8 cellular contexts compared by ENCODE assay signal in genomic region chr1:228101614-228101993, GRCh38. TPM values are rescaled to one million over a fixed set of nuclear protein-coding genes. Genes with fewer than 3 reads are reported as not detected.
DNase-seq lines count a peak whose midpoint lies in the region; TF ChIP-seq lines count a peak whose summit lies in the region.

No MANE protein-coding gene starts in this region.

- no peaks in the 10 kb centered on the region for H3K36me3 ChIP-seq in testis (ENCODE audit: low read depth, missing control alignments)

- WGBS in testis, 2 donors: 38 to 64% methylated on average over 6 to 15 of the region's 15 CpGs

- H3K27me3 Mint-ChIP-seq in activated CD4-positive, alpha-beta T cell treated with anti-CD3 and anti-CD28 coated beads, Interleukin-2, amount 10 ng/mL, durations not matched to agents 24 days and 14 days: peaks cover 2% of the 10 kb centered on the region
- H3K27me3 Mint-ChIP-seq in activated CD4-positive, alpha-beta memory T cell treated with anti-CD3 and anti-CD28 coated beads for 36 hours: no peaks in the 10 kb centered on the region

- H3K4me3 Mint-ChIP-seq in activated CD4-positive, alpha-beta T cell treated with anti-CD3 and anti-CD28 coated beads, Interleukin-2, amount 10 ng/mL, durations not matched to agents 24 days and 14 days: peak overlapping the region; percentile 93
- H3K4me3 Mint-ChIP-seq in activated CD4-positive, alpha-beta memory T cell treated with anti-CD3 and anti-CD28 coated beads for 36 hours: peak overlapping the region; percentile 68

- no peaks in the 10 kb centered on the region for H3K27me3 ChIP-seq in testis

- H3K9me3 Mint-ChIP-seq in activated CD4-positive, alpha-beta T cell treated with anti-CD3 and anti-CD28 coated beads, Interleukin-2, amount 10 ng/mL, durations not matched to agents 24 days and 14 days: no peaks in the 10 kb centered on the region
- no peaks in the 10 kb centered on the region for H3K9me3 Mint-ChIP-seq in activated CD4-positive, alpha-beta memory T cell treated with anti-CD3 and anti-CD28 coated beads for 36 hours

- peaks cover 38% of the 10 kb centered on the region for H3K36me3 Mint-ChIP-seq in activated CD4-positive, alpha-beta T cell treated with anti-CD3 and anti-CD28 coated beads, Interleukin-2, amount 10 ng/mL, durations not matched to agents 24 days and 14 days (ENCODE audit: low read depth)
- peaks cover 22% of the 10 kb centered on the region for H3K36me3 Mint-ChIP-seq in activated CD4-positive, alpha-beta memory T cell treated with anti-CD3 and anti-CD28 coated beads for 36 hours

- POLR2A ChIA-PET in activated CD4-positive, alpha-beta memory T cell treated with anti-CD3 and anti-CD28 coated beads for 36 hours (lab: Charles Lee): interaction anchor here (1.0 kb wide), 2 partner anchors 19 to 39 kb away, joined by 3 read pairs; partner anchors contain the start of genes ARF1 and GUK1

- H3K27ac Mint-ChIP-seq in activated CD4-positive, alpha-beta T cell treated with anti-CD3 and anti-CD28 coated beads, Interleukin-2, amount 10 ng/mL, durations not matched to agents 24 days and 14 days: peak overlapping the region; percentile 74
- peak overlapping the region; percentile 68 for H3K27ac Mint-ChIP-seq in activated CD4-positive, alpha-beta memory T cell treated with anti-CD3 and anti-CD28 coated beads for 36 hours

- TF ChIP-seq POLR2A in testis (IDR thresholded peaks at IDR 0.05): no peak

- TF ChIP-seq CTCF in testis (IDR thresholded peaks at IDR 0.05): no peak

- H3K4me3 ChIP-seq in iPS-18c (ENCODE audit: insufficient read depth, low read depth, low read length) (peak overlapping the region; percentile 90), testis (peak overlapping the region; percentile 98)

- peaks cover 22% of the 10 kb centered on the region for H3K4me1 Mint-ChIP-seq in activated CD4-positive, alpha-beta T cell treated with anti-CD3 and anti-CD28 coated beads, Interleukin-2, amount 10 ng/mL, durations not matched to agents 24 days and 14 days
- H3K4me1 Mint-ChIP-seq in activated CD4-positive, alpha-beta memory T cell treated with anti-CD3 and anti-CD28 coated beads for 36 hours (ENCODE audit: low read depth): peaks cover 21% of the 10 kb centered on the region

- H3K9me3 ChIP-seq in iPS-18c (ENCODE audit: control insufficient read depth, insufficient read depth, low read length) (no peaks in the 10 kb centered on the region), testis (no peaks in the 10 kb centered on the region)

- CTCF ChIA-PET in activated CD4-positive, alpha-beta memory T cell treated with anti-CD3 and anti-CD28 coated beads for 36 hours (lab: Charles Lee): interaction anchor here (0.8 to 1.2 kb wide), 2 partner anchors 12 to 64 kb away, joined by 3 to 10 read pairs; partner anchors contain the start of gene IBA57

- intact Hi-C loops in activated CD4-positive, alpha-beta T cell treated with anti-CD3 and anti-CD28 coated beads, Interleukin-2, amount 10 ng/mL, durations not matched to agents 24 days and 14 days (cut with micrococcal nuclease): loop anchor here (10.0 kb wide), 1 partner anchor 337 kb away; no protein-coding TSS in a partner anchor
- intact Hi-C loops in activated CD4-positive, alpha-beta memory T cell treated with anti-CD3 and anti-CD28 coated beads for 36 hours (cut with micrococcal nuclease): loop anchor here (5.0 kb wide), 1 partner anchor 1694 kb away; the partner anchor contains the start of gene PARP1
- intact Hi-C loops in testis (cut with DNase I; ENCODE audit: low total_unique reads): no loop called here

- DNase-seq in activated CD4-positive, alpha-beta T cell treated with anti-CD3 and anti-CD28 coated beads, Interleukin-2, amount 10 ng/mL, durations not matched to agents 24 days and 14 days: peak; percentile 67
- DNase-seq in activated CD4-positive, alpha-beta T cell treated with anti-CD3 and anti-CD28 coated beads for 1 hour: no peak
- DNase-seq in activated CD4-positive, alpha-beta memory T cell treated with anti-CD3 and anti-CD28 coated beads for 36 hours: no peak
- DNase-seq in testis (no peak), putamen (ENCODE audit: low spot score) (no peak), SHP77 treated with DMSO at 0.1 percent for 48 hours (lab: John Stamatoyannopoulos, UW) (no peak), NCI-H1930 (lab: John Stamatoyannopoulos, UW) (no peak)

- peak overlapping the region in 1 of 2 donors; percentile 90 for H3K27ac ChIP-seq in testis

- H3K4me1 ChIP-seq in testis: peaks cover 14% of the 10 kb centered on the region

RNA-seq across cellular contexts. Expression of gene C1orf35, which starts 1.5 kb away (rescaled TPM):
- total RNA-seq in activated CD4-positive, alpha-beta T cell treated with anti-CD3 and anti-CD28 coated beads, Interleukin-2, amount 10 ng/mL, durations not matched to agents 24 days and 14 days: 27.5 and 33.0 TPM in 2 replicates
- total RNA-seq in activated CD4-positive, alpha-beta memory T cell treated with anti-CD3 and anti-CD28 coated beads for 36 hours: 10 to 100 TPM; 21.9 to 22.1 TPM
- total RNA-seq in testis: 10 to 100 TPM; 19.4 to 25.0 TPM
- polyA plus RNA-seq in testis (ENCODE audit: insufficient read depth, low read depth, low replicate concordance): 11.3 TPM

RNA-seq across cellular contexts. Expression of gene MRPL55, which starts 7.5 kb away (rescaled TPM):
- 55.2 and 62.2 TPM in 2 replicates for total RNA-seq in activated CD4-positive, alpha-beta T cell treated with anti-CD3 and anti-CD28 coated beads, Interleukin-2, amount 10 ng/mL, durations not matched to agents 24 days and 14 days
- total RNA-seq in activated CD4-positive, alpha-beta memory T cell treated with anti-CD3 and anti-CD28 coated beads for 36 hours: 10 to 100 TPM; 51.1 to 52.7 TPM
- 100 to 1,000 TPM; 102 to 121 TPM for total RNA-seq in testis
- 63.1 TPM for polyA plus RNA-seq in testis (ENCODE audit: insufficient read depth, low read depth, low replicate concordance)

RNA-seq across cellular contexts. Expression of gene ARF1, which starts 19.1 kb away (rescaled TPM):
- total RNA-seq in activated CD4-positive, alpha-beta T cell treated with anti-CD3 and anti-CD28 coated beads, Interleukin-2, amount 10 ng/mL, durations not matched to agents 24 days and 14 days: 388 and 395 TPM in 2 replicates
- 100 to 1,000 TPM; 346 to 355 TPM for total RNA-seq in activated CD4-positive, alpha-beta memory T cell treated with anti-CD3 and anti-CD28 coated beads for 36 hours
- total RNA-seq in testis: 100 to 1,000 TPM; 426 to 488 TPM
- 637 TPM for polyA plus RNA-seq in testis (ENCODE audit: insufficient read depth, low read depth, low replicate concordance)

RNA-seq across cellular contexts. Expression of gene GUK1, which starts 38.5 kb away (rescaled TPM):
- total RNA-seq in activated CD4-positive, alpha-beta T cell treated with anti-CD3 and anti-CD28 coated beads, Interleukin-2, amount 10 ng/mL, durations not matched to agents 24 days and 14 days: 211 and 222 TPM in 2 replicates
- total RNA-seq in activated CD4-positive, alpha-beta memory T cell treated with anti-CD3 and anti-CD28 coated beads for 36 hours: 100 to 1,000 TPM; 229 to 239 TPM
- 100 to 1,000 TPM; 298 to 343 TPM for total RNA-seq in testis
- polyA plus RNA-seq in testis (ENCODE audit: insufficient read depth, low read depth, low replicate concordance): 236 TPM

RNA-seq across cellular contexts. Expression of gene GJC2, which starts 48.1 kb away (rescaled TPM):
- 0.69 and 0.96 TPM in 2 replicates for total RNA-seq in activated CD4-positive, alpha-beta T cell treated with anti-CD3 and anti-CD28 coated beads, Interleukin-2, amount 10 ng/mL, durations not matched to agents 24 days and 14 days
- under 1 TPM; 0.41 to 0.57 TPM for total RNA-seq in activated CD4-positive, alpha-beta memory T cell treated with anti-CD3 and anti-CD28 coated beads for 36 hours
- 1 to 10 TPM; 2.0 to 4.2 TPM for total RNA-seq in testis
- polyA plus RNA-seq in testis (ENCODE audit: insufficient read depth, low read depth, low replicate concordance): 2.6 TPM
